8 cellular contexts compared by ENCODE assay signal in the genomic region with DNA sequence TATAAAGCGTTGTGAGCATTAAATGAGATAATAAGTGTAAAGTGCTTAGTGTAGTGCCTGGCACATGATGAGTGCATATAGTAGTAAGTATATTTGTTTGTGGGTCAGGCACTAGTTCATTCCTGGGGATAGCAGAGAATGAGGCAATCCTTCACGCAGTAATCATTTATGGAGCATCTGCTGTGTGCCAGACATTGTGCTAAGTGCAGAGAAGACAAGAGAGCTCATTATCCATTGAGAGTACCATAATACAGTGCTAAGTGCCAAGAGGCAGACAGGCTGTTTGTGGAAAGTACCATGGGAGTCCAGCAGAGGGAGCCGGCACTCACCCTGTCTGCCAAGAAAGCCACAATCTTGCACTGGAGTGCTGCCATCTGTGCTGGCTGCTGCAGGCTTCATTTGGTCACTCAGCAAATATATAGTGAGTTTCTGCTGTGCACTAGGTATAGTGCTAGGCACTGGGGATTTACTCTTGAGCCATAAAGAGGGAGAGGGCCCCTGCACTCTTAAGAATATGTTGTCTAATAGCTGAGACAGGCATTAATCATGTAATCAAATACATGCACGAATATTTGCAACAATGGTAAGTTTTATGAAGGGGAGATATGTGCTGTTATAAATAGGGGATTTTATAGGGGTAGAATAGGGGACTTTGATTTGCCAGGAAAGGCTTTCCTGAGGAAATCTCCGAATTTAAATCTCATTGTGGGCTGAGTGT. TPM values are rescaled to one million over a fixed set of nuclear protein-coding genes. Genes with fewer than 3 reads are reported as not detected.
DNase-seq lines count a peak whose midpoint lies in the region; ATAC-seq and TF ChIP-seq lines count a peak whose summit lies in the region.

No MANE protein-coding gene starts in this region.

- DNase-seq in ACHN (peak; percentile 66), NCI-H1436 treated with DMSO at 0.1 percent for 48 hours (lab: John Stamatoyannopoulos, UW) (peak; percentile 88), T-helper 1 cell (peak; percentile 38 to 62 (median 55)), adipocyte (ENCODE audit: low read depth) (peak; percentile 92), heart left ventricle (peak; percentile 84 to 94 (median 89)), renal cortical epithelial cell (ENCODE audit: low read depth) (peak; percentile 75)

- in situ Hi-C loops in ACHN (cut with HindIII; ENCODE audit: low pct_ligation_motif_present, low pct_unique_long_range_greater_than_20kb, low sequenced_read_pairs), result no loop called here

- H3K36me3 ChIP-seq in adipocyte (ENCODE audit: control insufficient read depth, insufficient read depth, low read length, severe bottlenecking), result peaks cover 41% of the 10 kb centered on the region
- peaks cover 0 to 36% (median 20%) of the 10 kb centered on the region in 9 donors for H3K36me3 ChIP-seq in heart left ventricle

- H3K4me3 ChIP-seq in adipocyte (ENCODE audit: low read length) (no peak overlapping the region), heart left ventricle (no peak overlapping the region)

- peak; percentile 71 for ATAC-seq in GM18907 (IDR thresholded peaks at IDR 0.05; ENCODE audit: unreplicated experiment)
- peak; percentile 42 to 91 (median 90) for ATAC-seq in heart left ventricle
- no peak for ATAC-seq in HG03108 (IDR thresholded peaks at IDR 0.05; ENCODE audit: unreplicated experiment)

- WGBS in heart left ventricle, 4 donors, result 37 to 42% (median 39%) methylated on average over 5 of the region's 5 CpGs

- no peaks in the 10 kb centered on the region for H3K27me3 ChIP-seq in adipocyte (replicated peaks; ENCODE audit: control insufficient read depth, insufficient read depth, low read length)
- no peaks in the 10 kb centered on the region for H3K27me3 ChIP-seq in heart left ventricle

- TF ChIP-seq POLR2A in heart left ventricle (IDR thresholded peaks at IDR 0.05), result no peak

- intact Hi-C loops in heart left ventricle (cut with DNase I), result loop anchor here in 7 of 10 donors (5.0 to 10.0 kb wide), 3 partner anchors 193 to 340 kb away; a partner anchor contains a TSS

- H3K4me1 ChIP-seq in adipocyte (ENCODE audit: control insufficient read depth, insufficient read depth, low read length), result peaks cover 9% of the 10 kb centered on the region
- H3K4me1 ChIP-seq in heart left ventricle, result peaks cover 0 to 54% (median 28%) of the 10 kb centered on the region in 12 donors

- H3K27ac ChIP-seq in heart left ventricle, result no peak overlapping the region

- peak; percentile 81 to 98 (median 92) for TF ChIP-seq CTCF in heart left ventricle (IDR thresholded peaks at IDR 0.05)

- H3K9ac ChIP-seq in adipocyte (ENCODE audit: low read length), result no peak overlapping the region

- no peaks in the 10 kb centered on the region for H3K9me3 ChIP-seq in adipocyte (ENCODE audit: control insufficient read depth, low read length)
- H3K9me3 ChIP-seq in heart left ventricle, result no peaks in the 10 kb centered on the region

RNA-seq across cellular contexts. Expression of a gene that starts 12.9 kb away (rescaled TPM):
- 1 to 10 TPM; 3.5 to 8.1 (median 5.5) TPM for total RNA-seq in heart left ventricle
- polyA plus RNA-seq in heart left ventricle, result 1 to 10 TPM; 1.4 to 3.5 TPM
- 1.1 and 1.2 TPM in 2 replicates for total RNA-seq in renal cortical epithelial cell

RNA-seq across cellular contexts. Expression of a gene that starts 13.2 kb away (rescaled TPM):
- 100 to 1,000 TPM in 5 of 9 donors, 10 to 100 TPM in 4; 74.6 to 174 (median 105) TPM for total RNA-seq in heart left ventricle
- polyA plus RNA-seq in heart left ventricle, result 100 to 1,000 TPM in 1 of 2 donors, 10 to 100 TPM in 1; 36.3 to 206 TPM
- 180 and 272 TPM in 2 replicates for total RNA-seq in renal cortical epithelial cell
